ENCODE assay signal across 12 cellular contexts in genomic region chr1:201884472-201884871, GRCh38. TPM values are rescaled to one million over a fixed set of nuclear protein-coding genes. Genes with fewer than 3 reads are reported as not detected.
A peak's percentile ranks its signal among the peaks of the same experiment; 100 is the strongest.
DNase-seq lines count a peak whose midpoint lies in the region; ATAC-seq and TF ChIP-seq lines count a peak whose summit lies in the region.
"Had no signal": no experiment of that assay in that cellular context is flagged by ENCODE, and none has a peak within 500 bp of the region (broad histone marks: within the 10 kb centered on the region; RNA-seq: fewer than 3 reads in every experiment).

No MANE protein-coding gene starts in this region.

- H3K9me3 ChIP-seq in esophagus squamous epithelium = no peaks in the 10 kb centered on the region
- no peaks in the 10 kb centered on the region for H3K9me3 ChIP-seq in ovary

- H3K9me3 Mint-ChIP-seq in stimulated activated memory B cell treated with anti-CD40 and anti-IgM and Interleukin-4, amounts not matched to agents 10 μg/mL and 1 μg/mL and 100 μg/mL, for 72 hours = no peaks in the 10 kb centered on the region
- H3K9me3 Mint-ChIP-seq: activated CD8-positive, alpha-beta T cell treated with anti-CD3 and anti-CD28 coated beads for 36 hours; activated T-helper 1 cell treated with anti-CD3 and anti-CD28 coated beads, Interleukin-12 subunit alpha, Interleukin-12 subunit beta, Interleukin-2, Interleukin-4 antibody, amounts not matched to agents 30 ng/mL and 10 ng/mL and 1 ng/mL, durations not matched to agents 14 hours and 24 hours and 36 hours had no signal

- TF ChIP-seq EP300 in ovary (IDR thresholded peaks at IDR 0.05) = no peak

- TF ChIP-seq CTCF in esophagus squamous epithelium (IDR thresholded peaks at IDR 0.05) = no peak
- no peak for TF ChIP-seq CTCF in ovary (IDR thresholded peaks at IDR 0.05)

- intact Hi-C loops in esophagus squamous epithelium (cut with DNase I) (no loop called here), ovary (cut with DNase I) (no loop called here)

- H3K4me1 Mint-ChIP-seq in stimulated activated memory B cell treated with anti-CD40 and anti-IgM and Interleukin-4, amounts not matched to agents 10 μg/mL and 1 μg/mL and 100 μg/mL, for 72 hours = peaks cover 27% of the 10 kb centered on the region

- peaks cover 31% of the 10 kb centered on the region for H3K27me3 Mint-ChIP-seq in stimulated activated memory B cell treated with anti-CD40 and anti-IgM and Interleukin-4, amounts not matched to agents 10 μg/mL and 1 μg/mL and 100 μg/mL, for 72 hours

- DNase-seq in DMS 273 (lab: John Stamatoyannopoulos, UW; ENCODE audit: unreplicated experiment) (peak; percentile 81), RPMI8226 (peak; percentile 77), esophagus squamous epithelium (lab: John Stamatoyannopoulos, UW) (no peak), ovary (peak in 1 of 5 donors; percentile 16), NCI-H187 (lab: John Stamatoyannopoulos, UW) (no peak), NCI-H1105 treated with DMSO at 0.1 percent for 48 hours (lab: John Stamatoyannopoulos, UW) (no peak)
- DNase-seq: activated CD8-positive, alpha-beta T cell treated with anti-CD3 and anti-CD28 coated beads for 36 hours; NCI-H1092 treated with DMSO at 0.1 percent for 48 hours; stimulated activated CD4-positive, alpha-beta T cell treated with anti-CD3 and anti-CD28 coated beads, Interleukin-12 subunit alpha, Interleukin-12 subunit beta, amount 100 ng/mL, for 4 hours had no signal

- H3K27ac ChIP-seq in esophagus squamous epithelium (peak overlapping the region in 3 of 4 donors; percentile 70 to 72 (median 71)), ovary (peak overlapping the region; percentile 11 to 37)

- no peak for ATAC-seq in HG03159 (IDR thresholded peaks at IDR 0.05; ENCODE audit: unreplicated experiment)
- no peak for ATAC-seq in stimulated activated memory B cell treated with anti-CD40 and anti-IgM and Interleukin-4, amounts not matched to agents 10 μg/mL and 1 μg/mL and 100 μg/mL, for 72 hours
- ATAC-seq: activated CD8-positive, alpha-beta T cell treated with anti-CD3 and anti-CD28 coated beads for 36 hours had no signal

- H3K36me3 ChIP-seq in esophagus squamous epithelium = no peaks in the 10 kb centered on the region
- no peaks in the 10 kb centered on the region for H3K36me3 ChIP-seq in ovary

- peaks cover 30 to 63% (median 37%) of the 10 kb centered on the region in 3 donors for H3K4me1 ChIP-seq in esophagus squamous epithelium
- H3K4me1 ChIP-seq in ovary (ENCODE audit: insufficient read depth) = peaks cover 21% of the 10 kb centered on the region

- H3K27me3 ChIP-seq in esophagus squamous epithelium (peaks cover 0 to 19% (median 0%) of the 10 kb centered on the region in 4 donors), ovary (no peaks in the 10 kb centered on the region)

- TF ChIP-seq POLR2A in esophagus squamous epithelium (IDR thresholded peaks at IDR 0.05) (no peak), ovary (IDR thresholded peaks at IDR 0.05) (no peak)

- H3K4me3 ChIP-seq in esophagus squamous epithelium (no peak overlapping the region), ovary (no peak overlapping the region)

- H3K4me3 Mint-ChIP-seq in stimulated activated memory B cell treated with anti-CD40 and anti-IgM and Interleukin-4, amounts not matched to agents 10 μg/mL and 1 μg/mL and 100 μg/mL, for 72 hours = no peak overlapping the region
- H3K4me3 Mint-ChIP-seq: activated CD8-positive, alpha-beta T cell treated with anti-CD3 and anti-CD28 coated beads for 36 hours; activated T-helper 1 cell treated with anti-CD3 and anti-CD28 coated beads, Interleukin-12 subunit alpha, Interleukin-12 subunit beta, Interleukin-2, Interleukin-4 antibody, amounts not matched to agents 30 ng/mL and 10 ng/mL and 1 ng/mL, durations not matched to agents 14 hours and 24 hours and 36 hours had no signal

- H3K27ac Mint-ChIP-seq in stimulated activated memory B cell treated with anti-CD40 and anti-IgM and Interleukin-4, amounts not matched to agents 10 μg/mL and 1 μg/mL and 100 μg/mL, for 72 hours = no peak overlapping the region
- H3K27ac Mint-ChIP-seq: activated CD8-positive, alpha-beta T cell treated with anti-CD3 and anti-CD28 coated beads for 36 hours; activated T-helper 1 cell treated with anti-CD3 and anti-CD28 coated beads, Interleukin-12 subunit alpha, Interleukin-12 subunit beta, Interleukin-2, Interleukin-4 antibody, amounts not matched to agents 30 ng/mL and 10 ng/mL and 1 ng/mL, durations not matched to agents 14 hours and 24 hours and 36 hours had no signal

- WGBS in esophagus squamous epithelium, 2 donors = no CpG with 5 or more reads among the region's 1 CpG
- 26 to 44% (median 30%) methylated on average over 1 of the region's 1 CpG for WGBS in ovary, 3 donors

- no peaks in the 10 kb centered on the region for H3K36me3 Mint-ChIP-seq in stimulated activated memory B cell treated with anti-CD40 and anti-IgM and Interleukin-4, amounts not matched to agents 10 μg/mL and 1 μg/mL and 100 μg/mL, for 72 hours

RNA-seq across cellular contexts. Expression of gene SHISA4, which starts 4.2 kb away (rescaled TPM):
- total RNA-seq in esophagus squamous epithelium (10 to 100 TPM in 1 of 4 donors, 1 to 10 TPM in 3; 3.3 to 12.3 (median 5.6) TPM), ovary (10 to 100 TPM; 16.8 to 37.9 (median 26.4) TPM)
- 10 to 100 TPM; 11.3 to 29.9 TPM for polyA plus RNA-seq in ovary

RNA-seq across cellular contexts. Expression of gene IPO9, which starts 55.5 kb away (rescaled TPM):
- 10 to 100 TPM; 10.1 to 17.2 (median 12.3) TPM for total RNA-seq in esophagus squamous epithelium
- 10 to 100 TPM; 12.9 to 43.8 (median 40.7) TPM for total RNA-seq in ovary
- 10 to 100 TPM; 15.7 to 34.3 TPM for polyA plus RNA-seq in ovary

Comparison
In these comparisons a context has a peak if more than half of its experiments do, and no peak if none do; other contexts are left out.
1. DNase-seq: peak in DMS 273 (single experiment) and RPMI8226 (single experiment); none in esophagus squamous epithelium (single experiment), NCI-H187 (0 of 2) and NCI-H1105 treated with DMSO at 0.1 percent for 48 hours (single experiment).